ENCODE assay signal across 22 cellular contexts in the genomic region with DNA sequence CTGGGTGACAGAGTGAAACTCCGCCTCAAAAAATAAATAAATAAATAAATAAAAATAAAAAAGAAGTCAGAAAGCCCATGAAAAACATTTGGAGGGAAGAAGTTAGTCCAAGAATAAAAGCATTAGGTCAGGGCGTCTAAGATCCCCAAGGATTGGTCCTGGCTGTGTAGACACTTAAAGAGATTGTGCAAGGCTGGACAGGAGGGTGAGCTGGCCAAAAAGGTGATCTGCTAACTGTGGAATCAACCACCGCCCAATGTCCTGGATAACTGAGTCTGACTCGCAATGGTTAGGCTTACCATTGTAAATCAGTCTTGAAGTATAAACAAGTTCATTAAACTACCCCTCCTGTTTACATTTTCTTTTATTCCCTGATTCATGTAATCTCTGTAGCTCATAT. TPM values are rescaled to one million over a fixed set of nuclear protein-coding genes. Genes with fewer than 3 reads are reported as not detected.
A peak's percentile ranks its signal among the peaks of the same experiment; 100 is the strongest.
DNase-seq lines count a peak whose midpoint lies in the region; ATAC-seq and TF ChIP-seq lines count a peak whose summit lies in the region.
"Had no signal": no experiment of that assay in that cellular context is flagged by ENCODE, and none has a peak within 500 bp of the region (broad histone marks: within the 10 kb centered on the region; RNA-seq: fewer than 3 reads in every experiment).

No MANE protein-coding gene starts in this region.

- no peak overlapping the region for H2BK120ac ChIP-seq in IMR-90 (ENCODE audit: low read depth, low read length)

- H3K9me1 ChIP-seq in IMR-90 (ENCODE audit: insufficient read depth, low read length), result no peaks in the 10 kb centered on the region

- in situ Hi-C loops in IMR-90 (cut with MboI; ENCODE audit: low sequenced_read_pairs), result no loop called here

- H3K27ac ChIP-seq in IMR-90 (ENCODE audit: insufficient read depth, low read length) (no peak overlapping the region), sigmoid colon (no peak overlapping the region)
- H3K27ac ChIP-seq: C4-2B, RWPE1 had no signal

- no peak overlapping the region for H3K9ac ChIP-seq in IMR-90 (ENCODE audit: low read depth, low read length)

- POLR2A ChIA-PET in IMR-90 (lab: Charles Lee; ENCODE audit: unreplicated experiment), result no interaction called here

- H4K91ac ChIP-seq in IMR-90 (ENCODE audit: insufficient read depth, low read depth, low read length), result no peak overlapping the region

- no peaks in the 10 kb centered on the region for H4K20me1 ChIP-seq in IMR-90 (ENCODE audit: insufficient read depth, low read length)

- no peak overlapping the region for H4K8ac ChIP-seq in IMR-90 (ENCODE audit: low read depth in 2 of 2, low read length in 2 of 2)

- no peak overlapping the region for H3K4me2 ChIP-seq in IMR-90 (ENCODE audit: low read depth, low read length)
- H3K4me2 ChIP-seq: GM23338 had no signal

- DNase-seq in IMR-90, result peak; percentile 10
- peak; percentile 35 for DNase-seq in fibroblast of the aortic adventitia (ENCODE audit: low read depth)
- peak; percentile 36 for DNase-seq in left ventricle myocardium superior
- peak; percentile 73 for DNase-seq in sigmoid colon
- DNase-seq in stimulated activated CD4-positive, alpha-beta T cell treated with anti-CD3 and anti-CD28 coated beads, Interleukin-2, amount 100 ng/mL, for 48 hours, result no peak
- no peak for DNase-seq in NCI-H187 (lab: John Stamatoyannopoulos, UW)
- DNase-seq: Calu3; CD8-positive, alpha-beta memory T cell; DMS153; HCEC 1CT; KG1; NCI-H1092 treated with DMSO at 0.1 percent for 48 hours; NCI-H146; NCI-H2029 treated with DMSO at 0.1 percent for 48 hours; NCI-H226; NCI-H510A treated with DMSO at 0.1 percent for 48 hours; NCI-H748 treated with DMSO at 0.1 percent for 48 hours had no signal

- no peak overlapping the region for H3K56ac ChIP-seq in IMR-90 (ENCODE audit: extremely low read depth, insufficient read depth, low read length)

- no peak overlapping the region for H2AK9ac ChIP-seq in IMR-90 (replicated peaks; ENCODE audit: low read depth, low read length, poor library complexity)

- H4K5ac ChIP-seq in IMR-90 (ENCODE audit: low read depth, low read length), result no peak overlapping the region

- H3K36me3 Mint-ChIP-seq in activated T-helper 17 cell treated with anti-CD3 and anti-CD28 coated beads, Interleukin-2, amount 50 U/mL, for 72 hours (ENCODE audit: low read depth), result no peaks in the 10 kb centered on the region
- H3K36me3 Mint-ChIP-seq: CD8-positive, alpha-beta memory T cell had no signal

- no peak overlapping the region for H2AFZ ChIP-seq in IMR-90 (replicated peaks; ENCODE audit: low read length, poor library complexity)
- H2AFZ ChIP-seq: GM23338 had no signal

- CTCF ChIA-PET in IMR-90 (lab: Yijun Ruan, JAX), result no interaction called here

- H3K36me3 ChIP-seq in IMR-90 (ENCODE audit: control insufficient read depth, insufficient read depth, low read length), result no peaks in the 10 kb centered on the region
- H3K36me3 ChIP-seq in sigmoid colon, result no peaks in the 10 kb centered on the region

- H3K79me1 ChIP-seq in IMR-90 (ENCODE audit: low read depth in 1 of 2, low read length in 2 of 2), result no peaks in the 10 kb centered on the region

- no peak overlapping the region for H2BK15ac ChIP-seq in IMR-90 (ENCODE audit: low read depth, low read length)

- no peaks in the 10 kb centered on the region for H3K27me3 Mint-ChIP-seq in activated T-helper 17 cell treated with anti-CD3 and anti-CD28 coated beads, Interleukin-2, amount 50 U/mL, for 72 hours

- H3K4me1 ChIP-seq in IMR-90 (ENCODE audit: control insufficient read depth, insufficient read depth, low read length) (no peaks in the 10 kb centered on the region), sigmoid colon (no peaks in the 10 kb centered on the region)

- no peak overlapping the region for H3K18ac ChIP-seq in IMR-90 (ENCODE audit: low read depth, low read length)

- H3K23ac ChIP-seq in IMR-90 (ENCODE audit: low read depth, low read length), result no peak overlapping the region

- H3K14ac ChIP-seq in IMR-90 (replicated peaks; ENCODE audit: low read depth, low read length), result no peak overlapping the region

- TF ChIP-seq POLR2A in IMR-90 (IDR thresholded peaks at IDR 0.05; ENCODE audit: low read depth, low read length) (no peak), sigmoid colon (IDR thresholded peaks at IDR 0.05) (no peak)

- no peak for TF ChIP-seq EP300 in sigmoid colon (IDR thresholded peaks at IDR 0.05)

- H2BK5ac ChIP-seq in IMR-90 (ENCODE audit: low read depth, low read length, poor library complexity, severe bottlenecking), result no peak overlapping the region

- H2AK5ac ChIP-seq in IMR-90 (ENCODE audit: low read depth, low read length), result no peak overlapping the region

- H2BK20ac ChIP-seq in IMR-90 (ENCODE audit: low read depth, low read length), result no peak overlapping the region

- dilution Hi-C loops in IMR-90 (cut with HindIII; ENCODE audit: low sequenced_read_pairs, unreplicated experiment), result no loop called here

- BruUV-seq in IMR-90 (replicated peaks; lab: Mats Ljungman, UMichigan), result no TSS peak

- no peaks in the 10 kb centered on the region for H3K4me1 Mint-ChIP-seq in activated T-helper 17 cell treated with anti-CD3 and anti-CD28 coated beads, Interleukin-2, amount 50 U/mL, for 72 hours
- H3K4me1 Mint-ChIP-seq: CD8-positive, alpha-beta memory T cell; GM23338 had no signal

- intact Hi-C loops in IMR-90 (cut with micrococcal nuclease), result no loop called here
- intact Hi-C loops in left ventricle myocardium superior (cut with micrococcal nuclease), result loop anchor here (10.0 kb wide), 1 partner anchor 189 kb away; no protein-coding TSS in a partner anchor
- intact Hi-C loops in sigmoid colon (cut with DNase I), result loop anchor here (5.0 kb wide), 1 partner anchor 182 kb away; no protein-coding TSS in a partner anchor

- no peak overlapping the region for H3K27ac Mint-ChIP-seq in activated T-helper 17 cell treated with anti-CD3 and anti-CD28 coated beads, Interleukin-2, amount 50 U/mL, for 72 hours
- H3K27ac Mint-ChIP-seq: CD8-positive, alpha-beta memory T cell; GM23338 had no signal

- H3K4me3 ChIP-seq in IMR-90 (ENCODE audit: insufficient read depth, low read depth, low read length), result no peak overlapping the region
- H3K4me3 ChIP-seq in fibroblast of the aortic adventitia (ENCODE audit: low read depth, low read length), result no peak overlapping the region
- H3K4me3 ChIP-seq in sigmoid colon, result no peak overlapping the region
- H3K4me3 ChIP-seq: GM23338 had no signal

- H3K4me3 Mint-ChIP-seq in activated T-helper 17 cell treated with anti-CD3 and anti-CD28 coated beads, Interleukin-2, amount 50 U/mL, for 72 hours, result no peak overlapping the region
- H3K4me3 Mint-ChIP-seq: CD8-positive, alpha-beta memory T cell; GM23338 had no signal

- no peak overlapping the region for H3K4ac ChIP-seq in IMR-90 (ENCODE audit: low read depth, low read length)

- TF ChIP-seq CTCF in IMR-90 (conservative IDR thresholded peaks at IDR 0.05; ENCODE audit: low read depth, low read length), result no peak
- TF ChIP-seq CTCF in fibroblast of the aortic adventitia (IDR thresholded peaks at IDR 0.05; ENCODE audit: insufficient read depth, low read length), result no peak
- no peak for TF ChIP-seq CTCF in sigmoid colon (IDR thresholded peaks at IDR 0.05)

- H3K27me3 ChIP-seq in IMR-90 (ENCODE audit: control insufficient read depth, insufficient read depth, low read length) (no peaks in the 10 kb centered on the region), sigmoid colon (no peaks in the 10 kb centered on the region)

- H3K9me3 Mint-ChIP-seq in activated T-helper 17 cell treated with anti-CD3 and anti-CD28 coated beads, Interleukin-2, amount 50 U/mL, for 72 hours, result peaks cover 4% of the 10 kb centered on the region
- H3K9me3 Mint-ChIP-seq: GM23338 had no signal

- TF ChIP-seq RAD21 in IMR-90 (IDR thresholded peaks at IDR 0.05; ENCODE audit: low read length), result no peak

- H3K9me3 ChIP-seq in IMR-90 (ENCODE audit: control insufficient read depth, insufficient read depth, low read length) (no peaks in the 10 kb centered on the region), sigmoid colon (no peaks in the 10 kb centered on the region)

- 100% methylated on average over 1 of the region's 4 CpGs; no CpG with 5 or more reads in 1 of the 2 experiments for WGBS in IMR-90 (ENCODE audit: extremely low coverage in 2 of 2, insufficient read length in 1 of 2), 2 experiments
- 87 to 88% methylated on average over 4 of the region's 4 CpGs for WGBS in sigmoid colon, 2 donors

- ATAC-seq in IMR-90 (ENCODE audit: low read depth) (no peak), left ventricle myocardium superior (peak; percentile 89)
- no peak for ATAC-seq in activated T-helper 17 cell treated with anti-CD3 and anti-CD28 coated beads, Interleukin-2, amount 50 U/mL, for 72 hours (replicated peaks)
- ATAC-seq: GM23338 had no signal

TF ChIP-seq in IMR-90, 13 proteins besides CTCF, POLR2A, EP300 and RAD21:
- TF ChIP-seq MAFK (IDR thresholded peaks at IDR 0.05; ENCODE audit: low read depth, low read length) (no peak), NFE2L2 (IDR thresholded peaks at IDR 0.05; ENCODE audit: low read depth, low read length) (no peak), BHLHE40 (IDR thresholded peaks at IDR 0.05; ENCODE audit: low read depth, low read length) (no peak), MAZ (IDR thresholded peaks at IDR 0.05; ENCODE audit: borderline replicate concordance, low read depth, low read length) (no peak)
- TF ChIP-seq, protein P1, sequence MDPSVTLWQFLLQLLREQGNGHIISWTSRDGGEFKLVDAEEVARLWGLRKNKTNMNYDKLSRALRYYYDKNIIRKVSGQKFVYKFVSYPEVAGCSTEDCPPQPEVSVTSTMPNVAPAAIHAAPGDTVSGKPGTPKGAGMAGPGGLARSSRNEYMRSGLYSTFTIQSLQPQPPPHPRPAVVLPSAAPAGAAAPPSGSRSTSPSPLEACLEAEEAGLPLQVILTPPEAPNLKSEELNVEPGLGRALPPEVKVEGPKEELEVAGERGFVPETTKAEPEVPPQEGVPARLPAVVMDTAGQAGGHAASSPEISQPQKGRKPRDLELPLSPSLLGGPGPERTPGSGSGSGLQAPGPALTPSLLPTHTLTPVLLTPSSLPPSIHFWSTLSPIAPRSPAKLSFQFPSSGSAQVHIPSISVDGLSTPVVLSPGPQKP (IDR thresholded peaks at IDR 0.05; ENCODE audit: borderline replicate concordance, low read depth, low read length), result no peak

RNA-seq across cellular contexts. Expression of a gene that starts 8.8 kb away (rescaled TPM):
- 1.8 and 2.8 TPM in 2 replicates for total RNA-seq in IMR-90 (2012; rRNA removed)
- polyA plus RNA-seq in IMR-90 (2012; rRNA removed), result 1.7 and 1.8 TPM in 2 replicates
- polyA plus RNA-seq in IMR-90 (2012; cell fraction: cytosol; rRNA removed), result 0.23 and 0.35 TPM in 2 replicates
- 1.9 and 7.8 TPM in 2 replicates for polyA plus RNA-seq in IMR-90 (2012; cell fraction: nucleus; rRNA removed; ENCODE audit: low replicate concordance)
- total RNA-seq in fibroblast of the aortic adventitia (ENCODE audit: low replicate concordance), result 93.5 and 231 TPM in 2 replicates
- 38.6 TPM for total RNA-seq in left ventricle myocardium superior
- 10 to 100 TPM; 20.0 to 71.5 (median 51.8) TPM for total RNA-seq in sigmoid colon
- polyA plus RNA-seq in sigmoid colon, result 1 to 10 TPM; 2.8 to 7.0 (median 3.0) TPM
- total RNA-seq in activated T-helper 17 cell treated with anti-CD3 and anti-CD28 coated beads, Interleukin-2, amount 50 U/mL, for 72 hours, result not detected
- total RNA-seq: Calu3; CD8-positive, alpha-beta memory T cell; GM23338; HT1080 had no signal
- polyA plus RNA-seq: CD8-positive, alpha-beta memory T cell; GM23338 had no signal

Comparison
In these comparisons a context has a peak if more than half of its experiments do, and no peak if none do; other contexts are left out.
1. DNase-seq: peak in IMR-90 (single experiment), fibroblast of the aortic adventitia (single experiment), left ventricle myocardium superior (single experiment) and sigmoid colon (single experiment); none in stimulated activated CD4-positive, alpha-beta T cell treated with anti-CD3 and anti-CD28 coated beads, Interleukin-2, amount 100 ng/mL, for 48 hours (0 of 2) and NCI-H187 (0 of 2).